In genomic region chr12:109477185-109477962, GRCh38 we compare ENCODE assay signal across 1 cellular context.
TF ChIP-seq lines count a peak whose summit lies in the region.

KCTD10 (minus strand) TSS chr12:109477300; CDS start chr12:109477262, 38 bp downstream.
UBE3B (plus strand) TSS chr12:109477634; CDS start chr12:109483552, 5,918 bp downstream.

TF ChIP-seq in HepG2, 621 proteins besides CTCF, POLR2A, EP300 and RAD21 (continued from another document and continues in another):
- TF ChIP-seq TFDP2 (CRISPR knock-in tag; IDR thresholded peaks at IDR 0.05) (peak; percentile 33; the same call in 1 of the 2 replicates), TARDBP (CRISPR knock-in tag; IDR thresholded peaks at IDR 0.05) (peak; percentile 52; the same call in 1 of the 2 replicates), ZNF75D (CRISPR knock-in tag; IDR thresholded peaks at IDR 0.05; ENCODE audit: borderline replicate concordance) (no peak), RARG (CRISPR knock-in tag; IDR thresholded peaks at IDR 0.05; ENCODE audit: low read depth) (no peak), ZFY (CRISPR knock-in tag; IDR thresholded peaks at IDR 0.05) (peak; percentile 62), ZBTB40 (IDR thresholded peaks at IDR 0.05) (peak; percentile 97), ZBTB40 (CRISPR knock-in tag; IDR thresholded peaks at IDR 0.05) (peak; percentile 77), ZNF839 (CRISPR knock-in tag; IDR thresholded peaks at IDR 0.05; ENCODE audit: borderline replicate concordance) (no peak), SRSF1 (optimal IDR thresholded peaks at IDR 0.05; ENCODE audit: low read depth, low read length) (peak; percentile 82), GATAD1 (CRISPR knock-in tag; IDR thresholded peaks at IDR 0.05) (peak; percentile 99), SIX4 (CRISPR knock-in tag; IDR thresholded peaks at IDR 0.05) (no peak), ZNF670 (CRISPR knock-in tag; IDR thresholded peaks at IDR 0.05; ENCODE audit: borderline replicate concordance) (peak; percentile 79; the same call in 1 of the 2 replicates), ZSCAN9 (CRISPR knock-in tag; IDR thresholded peaks at IDR 0.05; ENCODE audit: borderline replicate concordance) (no peak), ZNF569 (CRISPR knock-in tag; IDR thresholded peaks at IDR 0.05; ENCODE audit: borderline replicate concordance) (no peak), XRCC5 (optimal IDR thresholded peaks at IDR 0.05; ENCODE audit: low read length) (peak; percentile 97), HIC2 (CRISPR knock-in tag; IDR thresholded peaks at IDR 0.05; ENCODE audit: low read depth) (0 out of 2 replicates have a peak, but pooled peaks have one; percentile 58), SOX6 (IDR thresholded peaks at IDR 0.05) (no peak), SOX6 (CRISPR knock-in tag; IDR thresholded peaks at IDR 0.05) (peak; percentile 67), ZNF234 (CRISPR knock-in tag; conservative IDR thresholded peaks at IDR 0.05) (no peak), SP2 (CRISPR knock-in tag; IDR thresholded peaks at IDR 0.05) (no peak), ZNF350 (CRISPR knock-in tag; IDR thresholded peaks at IDR 0.05; ENCODE audit: borderline replicate concordance, low read depth) (peak; percentile 82), NR1H2 (CRISPR knock-in tag; IDR thresholded peaks at IDR 0.05; ENCODE audit: borderline replicate concordance, low read depth) (peak; percentile 78; the same call in 1 of the 2 replicates), ZNF34 (CRISPR knock-in tag; IDR thresholded peaks at IDR 0.05; ENCODE audit: borderline replicate concordance) (0 out of 2 replicates have a peak, but pooled peaks have one; percentile 76), ZNF160 (CRISPR knock-in tag; IDR thresholded peaks at IDR 0.05) (peak; percentile 86), ZNF543 (CRISPR knock-in tag; IDR thresholded peaks at IDR 0.05) (peak; percentile 89; the same call in 1 of the 2 replicates), PHF21A (CRISPR knock-in tag; IDR thresholded peaks at IDR 0.05) (peak; percentile 73; the same call in 1 of the 2 replicates), ZSCAN22 (CRISPR knock-in tag; IDR thresholded peaks at IDR 0.05) (peak; percentile 27; the same call in 1 of the 2 replicates), ZFP36L1 (CRISPR knock-in tag; IDR thresholded peaks at IDR 0.05) (peak; percentile 78; the same call in 1 of the 2 replicates), RXRA (CRISPR knock-in tag; IDR thresholded peaks at IDR 0.05) (peak; percentile 33; the same call in 1 of the 2 replicates), ZNF597 (CRISPR knock-in tag; IDR thresholded peaks at IDR 0.05) (no peak), ZNF776 (CRISPR knock-in tag; IDR thresholded peaks at IDR 0.05) (peak; percentile 94), U2AF1 (optimal IDR thresholded peaks at IDR 0.05; ENCODE audit: low read depth, low read length) (peak; percentile 78), ZSCAN21 (CRISPR knock-in tag; IDR thresholded peaks at IDR 0.05; ENCODE audit: borderline replicate concordance) (0 out of 2 replicates have a peak, but pooled peaks have one; percentile 17), ZNF143 (CRISPR knock-in tag; IDR thresholded peaks at IDR 0.05) (peak; percentile 60; the same call in 1 of the 2 replicates), GFI1 (CRISPR knock-in tag; IDR thresholded peaks at IDR 0.05; ENCODE audit: borderline replicate concordance) (peak; percentile 55; the same call in 1 of the 2 replicates), ZNF747 (CRISPR knock-in tag; IDR thresholded peaks at IDR 0.05; ENCODE audit: borderline replicate concordance) (peak; percentile 75; the same call in 1 of the 2 replicates), ZNF772 (CRISPR knock-in tag; IDR thresholded peaks at IDR 0.05) (peak; percentile 71), SIN3A (IDR thresholded peaks at IDR 0.05; ENCODE audit: borderline replicate concordance, low read depth, low read length) (peak; percentile 73; the same call in 1 of the 2 replicates), MTA3 (CRISPR knock-in tag; IDR thresholded peaks at IDR 0.05) (0 out of 2 replicates have a peak, but pooled peaks have one; percentile 60), JUN (CRISPR knock-in tag; IDR thresholded peaks at IDR 0.05) (0 out of 2 replicates have a peak, but pooled peaks have one; percentile 23), RFX5 (IDR thresholded peaks at IDR 0.05; ENCODE audit: low read depth, low read length) (0 out of 2 replicates have a peak, but pooled peaks have one; percentile 14), CC2D1A (CRISPR knock-in tag; IDR thresholded peaks at IDR 0.05) (no peak), HOXA3 (CRISPR knock-in tag; IDR thresholded peaks at IDR 0.05) (peak; percentile 94), MEF2D (CRISPR knock-in tag; IDR thresholded peaks at IDR 0.05) (peak; percentile 89), FOSL1 (CRISPR knock-in tag; IDR thresholded peaks at IDR 0.05; ENCODE audit: borderline replicate concordance) (peak; percentile 31; the same call in 1 of the 2 replicates), NFAT5 (CRISPR knock-in tag; IDR thresholded peaks at IDR 0.05) (no peak), KDM5B (CRISPR knock-in tag; IDR thresholded peaks at IDR 0.05; ENCODE audit: borderline replicate concordance) (peak; percentile 76), NRL (CRISPR knock-in tag; IDR thresholded peaks at IDR 0.05; ENCODE audit: borderline replicate concordance) (peak; percentile 55; the same call in 1 of the 2 replicates), HOXD1 (CRISPR knock-in tag; IDR thresholded peaks at IDR 0.05) (peak; percentile 84; the same call in 1 of the 2 replicates), PHF20 (CRISPR knock-in tag; IDR thresholded peaks at IDR 0.05) (peak; percentile 98)
